25 cellular contexts compared by ENCODE assay signal in genomic region chr15:57044072-57044702, GRCh38.
"Had no signal": no experiment of that assay in that cellular context is flagged by ENCODE, and none has a peak within 500 bp of the region (broad histone marks: within the 10 kb centered on the region; RNA-seq: fewer than 3 reads in every experiment).

No MANE protein-coding gene starts in this region.

- ATAC-seq: activated CD4-positive, CD25-positive, alpha-beta regulatory T cell treated with anti-CD3 and anti-CD28 coated beads, Interleukin-2, amount 50 U/mL, for 24 hours; activated CD8-positive, alpha-beta memory T cell treated with anti-CD3 and anti-CD28 coated beads, Interleukin-2, amount 10 ng/mL, durations not matched to agents 7 days and 5 days; activated CD8-positive, alpha-beta T cell treated with anti-CD3 and anti-CD28 coated beads for 36 hours; activated naive CD8-positive, alpha-beta T cell treated with anti-CD3 and anti-CD28 coated beads, Interleukin-2, amount 50 U/mL, for 24 hours; esophagus mucosa; left colon; lower lobe of right lung; mucosa of descending colon; stimulated activated memory B cell treated with anti-CD40 and anti-IgM and Interleukin-4, amounts not matched to agents 10 μg/mL and 1 μg/mL and 100 μg/mL, for 72 hours had no signal

- H3K27ac ChIP-seq: lower lobe of right lung, sigmoid colon, thoracic aorta, upper lobe of left lung had no signal

- H3K4me2 ChIP-seq: smooth muscle cell had no signal

- H3K27me3 ChIP-seq: sigmoid colon, upper lobe of left lung had no signal

- H3K9me3 ChIP-seq: lower lobe of right lung, mucosa of descending colon, sigmoid colon, thoracic aorta, upper lobe of left lung had no signal

- H3K4me3 ChIP-seq: lower lobe of right lung, mucosa of descending colon, sigmoid colon, smooth muscle cell, thoracic aorta, upper lobe of left lung had no signal

- DNase-seq: activated CD4-positive, alpha-beta T cell treated with anti-CD3 and anti-CD28 coated beads, Interleukin-2, amount 10 ng/mL, durations not matched to agents 24 days and 14 days; activated CD8-positive, alpha-beta memory T cell treated with anti-CD3 and anti-CD28 coated beads, Interleukin-2, amount 10 ng/mL, durations not matched to agents 7 days and 5 days; activated CD8-positive, alpha-beta T cell treated with anti-CD3 and anti-CD28 coated beads for 36 hours; activated gamma-delta T cell; activated naive CD4-positive, alpha-beta T cell treated with anti-CD3 and anti-CD28 coated beads, Interleukin-2, amount 50 U/mL, for 16 hours; activated naive CD8-positive, alpha-beta T cell treated with anti-CD3 and anti-CD28 coated beads, Interleukin-2, amount 50 U/mL, for 24 hours; activated T-cell treated with anti-CD3 and anti-CD28 coated beads for 4 hours; central memory CD4-positive, alpha-beta T cell; dermis blood vessel endothelial cell; effector memory CD4-positive, alpha-beta T cell; head of caudate nucleus; left colon; lower lobe of right lung; mesendoderm; mucosa of descending colon; nucleus accumbens; retina; sigmoid colon; stimulated activated CD4-positive, alpha-beta T cell treated with anti-CD3 and anti-CD28 coated beads, Interleukin-15, amount 100 ng/mL, for 24 hours; upper lobe of left lung had no signal

- H3K4me1 ChIP-seq: lower lobe of right lung had no signal

- H3K36me3 ChIP-seq: lower lobe of right lung, sigmoid colon, thoracic aorta, upper lobe of left lung had no signal
